15 cellular contexts compared by ENCODE assay signal in the genomic region with DNA sequence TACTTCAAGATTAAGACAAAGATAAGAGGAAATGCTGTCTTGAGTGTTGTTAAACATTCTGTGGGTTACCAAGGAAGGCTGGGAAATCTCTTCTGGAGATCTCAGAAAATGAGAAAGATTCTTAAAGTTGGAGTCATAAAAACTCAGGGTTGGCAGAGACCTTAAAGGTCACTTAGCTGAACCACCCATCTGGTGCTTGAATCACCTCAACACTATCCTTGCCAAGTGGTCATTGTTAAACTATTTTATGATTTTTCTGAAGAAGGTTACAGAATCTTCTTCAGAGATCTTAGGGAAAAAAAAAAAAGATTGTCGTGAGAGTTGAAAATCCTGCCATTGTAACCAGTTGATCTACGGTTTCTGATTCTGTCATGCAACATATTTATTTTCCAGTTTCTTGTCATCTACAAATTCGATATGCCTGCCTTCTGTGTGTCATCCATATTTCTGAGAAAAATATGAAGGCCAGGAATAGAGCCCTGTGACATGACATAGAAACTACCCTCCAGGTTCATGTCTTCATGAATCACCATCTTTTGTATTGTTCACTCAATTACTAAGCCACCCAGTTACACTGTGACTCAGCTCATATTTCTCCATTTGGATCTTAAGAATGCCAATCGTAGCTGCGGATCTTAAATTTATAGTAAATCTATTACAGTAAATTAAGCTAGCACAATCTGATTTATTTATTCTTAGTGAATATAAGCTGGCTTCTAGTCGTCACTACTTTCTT.
DNase-seq lines count a peak whose midpoint lies in the region; ATAC-seq, FAIRE-seq and TF ChIP-seq lines count a peak whose summit lies in the region.
"Had no signal": no experiment of that assay in that cellular context is flagged by ENCODE, and none has a peak within 500 bp of the region (broad histone marks: within the 10 kb centered on the region; RNA-seq: fewer than 3 reads in every experiment).

No MANE protein-coding gene starts in this region.

- H3K27ac Mint-ChIP-seq in activated T-helper 17 cell treated with anti-CD3 and anti-CD28 coated beads, Interleukin-2, amount 50 U/mL, for 72 hours, result peak overlapping the region; percentile 91
- H3K27ac Mint-ChIP-seq: dendritic cell treated with granulocyte-macrophage colony-stimulating factor and Interleukin-4, amounts not matched to agents 40 ng/mL and 50 ng/mL, for 4 days; naive thymus-derived CD8-positive, alpha-beta T cell had no signal

- H3K4me3 ChIP-seq in HAP-1, result no peak overlapping the region
- H3K4me3 ChIP-seq in right lobe of liver, result no peak overlapping the region

- H3K27me3 ChIP-seq in foreskin keratinocyte, result no peaks in the 10 kb centered on the region
- no peaks in the 10 kb centered on the region for H3K27me3 ChIP-seq in HAP-1 (ENCODE audit: low read depth)
- H3K27me3 ChIP-seq in right lobe of liver, result no peaks in the 10 kb centered on the region

- H3K36me3 ChIP-seq in HAP-1 (replicated peaks) (no peaks in the 10 kb centered on the region), right lobe of liver (peaks cover 0 to 4% (median 0%) of the 10 kb centered on the region in 4 donors)

- DNase-seq in ACHN, result peak; percentile 98
- no peak for DNase-seq in H54 (ENCODE audit: insufficient read length, low spot score)
- DNase-seq in foreskin keratinocyte, result peak; percentile 67 to 91
- DNase-seq in SHP77 (lab: John Stamatoyannopoulos, UW), result no peak
- no peak for DNase-seq in GOT3 (lab: John Stamatoyannopoulos, UW)
- DNase-seq in HAP-1 (ENCODE audit: low spot score in 2 of 2), result no peak
- DNase-seq in right lobe of liver, result no peak
- DNase-seq: COR-L47; MV-4-11; naive thymus-derived CD8-positive, alpha-beta T cell; NCI-H526 treated with DMSO at 0.1 percent for 48 hours; stimulated activated CD4-positive, alpha-beta T cell treated with anti-CD3 and anti-CD28 coated beads, Interleukin-15, amount 100 ng/mL, for 24 hours; substantia nigra had no signal

- no peaks in the 10 kb centered on the region for H3K9me3 Mint-ChIP-seq in activated T-helper 17 cell treated with anti-CD3 and anti-CD28 coated beads, Interleukin-2, amount 50 U/mL, for 72 hours
- H3K9me3 Mint-ChIP-seq: dendritic cell treated with granulocyte-macrophage colony-stimulating factor and Interleukin-4, amounts not matched to agents 40 ng/mL and 50 ng/mL, for 4 days; naive thymus-derived CD8-positive, alpha-beta T cell had no signal

- H3K4me1 ChIP-seq in foreskin keratinocyte, result peaks cover 20% of the 10 kb centered on the region
- H3K4me1 ChIP-seq in HAP-1, result no peaks in the 10 kb centered on the region
- H3K4me1 ChIP-seq in right lobe of liver, result peaks cover 0 to 3% (median 0%) of the 10 kb centered on the region in 4 donors

- in situ Hi-C loops in ACHN (cut with HindIII; ENCODE audit: low pct_ligation_motif_present, low pct_unique_long_range_greater_than_20kb, low sequenced_read_pairs) (no loop called here), HAP-1 (cut with MboI; ENCODE audit: low sequenced_read_pairs) (no loop called here)

- peaks cover 14% of the 10 kb centered on the region for H3K36me3 Mint-ChIP-seq in activated T-helper 17 cell treated with anti-CD3 and anti-CD28 coated beads, Interleukin-2, amount 50 U/mL, for 72 hours (ENCODE audit: low read depth)

- peak; percentile 98 for ATAC-seq in activated T-helper 17 cell treated with anti-CD3 and anti-CD28 coated beads, Interleukin-2, amount 50 U/mL, for 72 hours (replicated peaks)
- ATAC-seq in foreskin keratinocyte (peak; percentile 99), right lobe of liver (no peak)
- ATAC-seq: naive thymus-derived CD8-positive, alpha-beta T cell had no signal

- TF ChIP-seq CTCF in foreskin keratinocyte (conservative IDR thresholded peaks at IDR 0.05) (no peak), right lobe of liver (IDR thresholded peaks at IDR 0.05) (no peak)

- peak overlapping the region; percentile 43 for H3K4me3 Mint-ChIP-seq in activated T-helper 17 cell treated with anti-CD3 and anti-CD28 coated beads, Interleukin-2, amount 50 U/mL, for 72 hours
- H3K4me3 Mint-ChIP-seq: dendritic cell treated with granulocyte-macrophage colony-stimulating factor and Interleukin-4, amounts not matched to agents 40 ng/mL and 50 ng/mL, for 4 days; naive thymus-derived CD8-positive, alpha-beta T cell had no signal

- H3K27me3 Mint-ChIP-seq in activated T-helper 17 cell treated with anti-CD3 and anti-CD28 coated beads, Interleukin-2, amount 50 U/mL, for 72 hours, result no peaks in the 10 kb centered on the region
- H3K27me3 Mint-ChIP-seq: dendritic cell treated with granulocyte-macrophage colony-stimulating factor and Interleukin-4, amounts not matched to agents 40 ng/mL and 50 ng/mL, for 4 days; naive thymus-derived CD8-positive, alpha-beta T cell had no signal

- H3K9me3 ChIP-seq in HAP-1 (no peaks in the 10 kb centered on the region), right lobe of liver (no peaks in the 10 kb centered on the region)

- intact Hi-C loops in right lobe of liver (cut with DNase I), result no loop called here

- 90% methylated on average over 6 of the region's 6 CpGs for WGBS in right lobe of liver (ENCODE audit: insufficient coverage, low coverage, low lambda C conversion rate, missing lambda C conversion rate)

- TF ChIP-seq POLR2A in H54 (IDR thresholded peaks at IDR 0.05; ENCODE audit: low read depth, low read length) (no peak), right lobe of liver (IDR thresholded peaks at IDR 0.05) (no peak)

- H3K27ac ChIP-seq in foreskin keratinocyte (peak overlapping the region; percentile 82), right lobe of liver (no peak overlapping the region)

- FAIRE-seq in H54 (lab: Jason Lieb, UNC), result peak; percentile 94

- H3K4me1 Mint-ChIP-seq in activated T-helper 17 cell treated with anti-CD3 and anti-CD28 coated beads, Interleukin-2, amount 50 U/mL, for 72 hours, result peaks cover 20% of the 10 kb centered on the region

Comparison
In these comparisons a context has a peak if more than half of its experiments do, and no peak if none do; other contexts are left out.
1. DNase-seq: peak in ACHN (single experiment) and foreskin keratinocyte (2 of 2); none in H54 (single experiment), SHP77 (0 of 2), GOT3 (single experiment), HAP-1 (0 of 2) and right lobe of liver (0 of 3).
2. ATAC-seq: peak in activated T-helper 17 cell treated with anti-CD3 and anti-CD28 coated beads, Interleukin-2, amount 50 U/mL, for 72 hours (single experiment) and foreskin keratinocyte (single experiment); none in right lobe of liver (0 of 4).